In genomic region chr12:50734409-50735263, GRCh38 we compare ENCODE assay signal across 8 cellular contexts. TPM values are rescaled to one million over a fixed set of nuclear protein-coding genes. Genes with fewer than 3 reads are reported as not detected.
DNase-seq lines count a peak whose midpoint lies in the region; ATAC-seq and TF ChIP-seq lines count a peak whose summit lies in the region.

No MANE protein-coding gene starts in this region.

- H3K9me3 Mint-ChIP-seq in HFFc6 (no peaks in the 10 kb centered on the region), T-cell (no peaks in the 10 kb centered on the region)

- H3K9me3 ChIP-seq in DND-41 (ENCODE audit: insufficient read depth, low read length, severe bottlenecking), result no peaks in the 10 kb centered on the region

- POLR2A ChIA-PET in T-cell (lab: Charles Lee), result no interaction called here

- H4K20me1 ChIP-seq in DND-41 (ENCODE audit: insufficient read depth, low read length), result no peaks in the 10 kb centered on the region

- H3K4me3 Mint-ChIP-seq in HFFc6 (no peak overlapping the region), T-cell (no peak overlapping the region)

- CTCF ChIA-PET in T-cell (lab: Charles Lee), result no interaction called here

- H3K4me1 Mint-ChIP-seq in HFFc6 (ENCODE audit: low read depth) (peaks cover 34% of the 10 kb centered on the region), T-cell (no peaks in the 10 kb centered on the region)

- no peak overlapping the region for H3K4me3 ChIP-seq in DND-41 (ENCODE audit: low read depth in 1 of 2, low read length in 2 of 2)

- no peak overlapping the region for H3K4me2 ChIP-seq in DND-41 (ENCODE audit: insufficient read depth, low read length)

- ATAC-seq in DND-41 (ENCODE audit: insufficient read depth, low read depth) (peak; percentile 91), T-cell (replicated peaks in 1 of 4) (peak in 3 of 4 experiments; percentile 23 to 48 (median 47))

- no peaks in the 10 kb centered on the region for H3K4me1 ChIP-seq in DND-41 (ENCODE audit: insufficient read depth, low read length)

- H3K36me3 Mint-ChIP-seq in HFFc6 (ENCODE audit: low read depth) (peaks cover 20% of the 10 kb centered on the region), T-cell (peaks cover 67% of the 10 kb centered on the region)

- H3K27me3 Mint-ChIP-seq in HFFc6 (ENCODE audit: insufficient read depth), result peaks cover 4% of the 10 kb centered on the region; the same call in 1 of the 2 replicates
- H3K27me3 Mint-ChIP-seq in T-cell, result no peaks in the 10 kb centered on the region

- DNase-seq in DND-41 (peak; percentile 44), HFFc6 (peak; percentile 7), T-cell (peak in 10 of 34 experiments; percentile 2 to 16 (median 7)), germinal center (ENCODE audit: low spot score) (peak; percentile 45), retina (peak; percentile 51)
- no peak for DNase-seq in NK-92 treated with Interleukin-12 subunit alpha and Interleukin-12 subunit beta, amount 100 ng/mL, for 24 hours (lab: John Stamatoyannopoulos, UW)
- no peak for DNase-seq in effector CD4-positive, alpha-beta T cell
- no peak for DNase-seq in effector CD8-positive, alpha-beta T cell (lab: John Stamatoyannopoulos, UW)

- peaks cover 82% of the 10 kb centered on the region for H3K36me3 ChIP-seq in DND-41 (ENCODE audit: insufficient read depth, low read length)

- H3K27me3 ChIP-seq in DND-41 (ENCODE audit: insufficient read depth, low read length, poor library complexity), result no peaks in the 10 kb centered on the region

- H2AFZ ChIP-seq in DND-41 (ENCODE audit: low read depth, low read length), result no peak overlapping the region

- TF ChIP-seq CTCF in DND-41 (IDR thresholded peaks at IDR 0.05; ENCODE audit: borderline replicate concordance, extremely low read depth, low read length, poor library complexity, severe bottlenecking) (peak; percentile 77), HFFc6 (IDR thresholded peaks at IDR 0.05) (peak; percentile 78)

- no peaks in the 10 kb centered on the region for H3K79me2 ChIP-seq in DND-41 (ENCODE audit: insufficient read depth, low read length)

- H3K9ac ChIP-seq in DND-41 (ENCODE audit: low read depth, low read length), result no peak overlapping the region

- H3K27ac Mint-ChIP-seq in HFFc6, result peak overlapping the region; percentile 38; the same call in 1 of the 2 replicates
- no peak overlapping the region for H3K27ac Mint-ChIP-seq in T-cell

- no peak overlapping the region for H3K27ac ChIP-seq in DND-41 (ENCODE audit: low read length)

RNA-seq across cellular contexts. Expression of gene ATF1, which starts 29.3 kb away (rescaled TPM):
- total RNA-seq in HFFc6 (2021; fragmentation: NEBNext Ultra II Directional; extraction: Animal tissue kit (Norgen Biotek cat#: 25700)), result 10 to 100 TPM; 33.6 to 37.7 (median 34.4) TPM
- 10 to 100 TPM; 33.2 to 42.8 (median 35.5) TPM for total RNA-seq in T-cell

Comparison
In these comparisons a context has a peak if more than half of its experiments do, and no peak if none do; other contexts are left out.
1. DNase-seq: peak in DND-41 (single experiment), HFFc6 (single experiment), germinal center (single experiment) and retina (single experiment); none in NK-92 treated with Interleukin-12 subunit alpha and Interleukin-12 subunit beta, amount 100 ng/mL, for 24 hours (single experiment), effector CD4-positive, alpha-beta T cell (single experiment) and effector CD8-positive, alpha-beta T cell (single experiment).